17 cellular contexts compared by ENCODE assay signal in genomic region chr10:29191674-29192073, GRCh38.
"Had no signal": no experiment of that assay in that cellular context is flagged by ENCODE, and none has a peak within 500 bp of the region (broad histone marks: within the 10 kb centered on the region; RNA-seq: fewer than 3 reads in every experiment).

No MANE protein-coding gene starts in this region.

- H3K9me3 ChIP-seq: lower lobe of right lung, prostate gland, suprapubic skin had no signal

- H3K4me1 ChIP-seq: lower lobe of right lung, prostate gland, suprapubic skin had no signal

- DNase-seq: activated CD4-positive, alpha-beta memory T cell treated with anti-CD3 and anti-CD28 coated beads, Interleukin-2, amount 10 ng/mL, durations not matched to agents 7 days and 5 days; activated CD4-positive, alpha-beta T cell treated with anti-CD3 and anti-CD28 coated beads for 36 hours; activated naive CD8-positive, alpha-beta T cell treated with anti-CD3 and anti-CD28 coated beads for 36 hours; activated T-cell treated with anti-CD3 and anti-CD28 coated beads, Interleukin-2, amount 50 U/mL, for 72 hours; anterior cingulate cortex; effector CD8-positive, alpha-beta T cell; foreskin melanocyte; immature natural killer cell; left cardiac atrium; lower lobe of right lung; midbrain; right cardiac atrium; stimulated activated CD4-positive, alpha-beta T cell treated with anti-CD3 and anti-CD28 coated beads, Interleukin-4, amount 100 ng/mL, for 4 hours; stimulated activated naive CD8-positive, alpha-beta T cell treated with anti-CD3 and anti-CD28 coated beads, Interleukin-15, Interleukin-2, amounts not matched to agents 100 U/mL and 50 U/mL, for 24 hours had no signal

- H3K27ac ChIP-seq: lower lobe of right lung, prostate gland, skin epidermis, suprapubic skin had no signal

- ATAC-seq: activated CD4-positive, alpha-beta T cell treated with anti-CD3 and anti-CD28 coated beads for 36 hours; activated T-cell treated with anti-CD3 and anti-CD28 coated beads, Interleukin-2, amount 50 U/mL, for 72 hours; left cardiac atrium; lower lobe of right lung; right cardiac atrium; stimulated activated naive CD8-positive, alpha-beta T cell treated with anti-CD3 and anti-CD28 coated beads, Interleukin-15, Interleukin-2, amounts not matched to agents 100 U/mL and 50 U/mL, for 24 hours had no signal

- H3K36me3 ChIP-seq: lower lobe of right lung, prostate gland, suprapubic skin had no signal

- H3K4me3 ChIP-seq: lower lobe of right lung, prostate gland, skin epidermis, suprapubic skin had no signal
